ENCODE assay signal across 9 cellular contexts in genomic region chr5:129125819-129126218, GRCh38. TPM values are rescaled to one million over a fixed set of nuclear protein-coding genes. Genes with fewer than 3 reads are reported as not detected.
A peak's percentile ranks its signal among the peaks of the same experiment; 100 is the strongest.
DNase-seq lines count a peak whose midpoint lies in the region; ATAC-seq and TF ChIP-seq lines count a peak whose summit lies in the region.
"Had no signal": no experiment of that assay in that cellular context is flagged by ENCODE, and none has a peak within 500 bp of the region (broad histone marks: within the 10 kb centered on the region; RNA-seq: fewer than 3 reads in every experiment).

No MANE protein-coding gene starts in this region.

- no peak overlapping the region for H4K91ac ChIP-seq in mesenchymal stem cell (ENCODE audit: low read length)

- no peak overlapping the region for H3K14ac ChIP-seq in mesenchymal stem cell (ENCODE audit: low read length in 2 of 2)

- H2BK12ac ChIP-seq in mesenchymal stem cell (ENCODE audit: low read length in 2 of 2): no peak overlapping the region

- no peak overlapping the region for H2AK5ac ChIP-seq in mesenchymal stem cell (ENCODE audit: low read length, severe bottlenecking)

- H3K23ac ChIP-seq in mesenchymal stem cell (ENCODE audit: low read length in 2 of 2): no peak overlapping the region

- peak overlapping the region; percentile 79 for H3K27ac Mint-ChIP-seq in activated naive CD8-positive, alpha-beta T cell treated with anti-CD3 and anti-CD28 coated beads for 36 hours

- in situ Hi-C loops in ACHN (cut with HindIII; ENCODE audit: low pct_ligation_motif_present, low pct_unique_long_range_greater_than_20kb, low sequenced_read_pairs): no loop called here

- no peaks in the 10 kb centered on the region for H3K4me1 ChIP-seq in mesenchymal stem cell (ENCODE audit: control insufficient read depth, insufficient read depth, low read depth, low read length)

- H2BK120ac ChIP-seq in mesenchymal stem cell (ENCODE audit: low read depth, low read length): no peak overlapping the region

- no peaks in the 10 kb centered on the region for H3K9me3 Mint-ChIP-seq in activated naive CD8-positive, alpha-beta T cell treated with anti-CD3 and anti-CD28 coated beads for 36 hours

- H3K27me3 Mint-ChIP-seq in activated naive CD8-positive, alpha-beta T cell treated with anti-CD3 and anti-CD28 coated beads for 36 hours: no peaks in the 10 kb centered on the region

- H3K18ac ChIP-seq in mesenchymal stem cell (ENCODE audit: low read depth in 1 of 2, low read length in 2 of 2): no peak overlapping the region

- no peak overlapping the region for H2BK5ac ChIP-seq in mesenchymal stem cell (ENCODE audit: low read depth, low read length, poor library complexity, severe bottlenecking)

- H3K27me3 ChIP-seq in GM06990 (replicated peaks; ENCODE audit: control insufficient read depth, insufficient read depth, low read length) (no peaks in the 10 kb centered on the region), mesenchymal stem cell (ENCODE audit: control insufficient read depth in 1 of 2, insufficient read depth in 1 of 2, low read length in 2 of 2) (no peaks in the 10 kb centered on the region)

- peaks cover 9% of the 10 kb centered on the region for H3K4me1 Mint-ChIP-seq in activated naive CD8-positive, alpha-beta T cell treated with anti-CD3 and anti-CD28 coated beads for 36 hours

- no peak overlapping the region for H2BK15ac ChIP-seq in mesenchymal stem cell (ENCODE audit: low read depth, poor library complexity, severe bottlenecking)

- TF ChIP-seq CTCF in GM06990 (IDR thresholded peaks at IDR 0.05; ENCODE audit: insufficient read depth, low read length, poor library complexity, severe bottlenecking): no peak

- H3K79me1 ChIP-seq in mesenchymal stem cell (replicated peaks; ENCODE audit: low read length, poor library complexity, severe bottlenecking): no peaks in the 10 kb centered on the region

- WGBS in mesenchymal stem cell: 100% methylated on average over 1 of the region's 2 CpGs

- no peak overlapping the region for H3K4ac ChIP-seq in mesenchymal stem cell (ENCODE audit: low read depth in 1 of 2, low read length in 2 of 2)

- no peak overlapping the region for H3K27ac ChIP-seq in mesenchymal stem cell (ENCODE audit: low read length, poor library complexity, severe bottlenecking)

- DNase-seq in GM06990 (ENCODE audit: extremely low read depth, insufficient read length) (peak; percentile 23), GF-D8 (lab: John Stamatoyannopoulos, UW) (no peak), NCI-H69 (lab: John Stamatoyannopoulos, UW) (no peak), mesenchymal stem cell (no peak), ACHN (no peak)
- DNase-seq in activated naive CD8-positive, alpha-beta T cell treated with anti-CD3 and anti-CD28 coated beads for 36 hours: no peak
- DNase-seq: NCI-H345 had no signal

- H3K4me3 ChIP-seq in GM06990 (replicated peaks; ENCODE audit: low read depth, low read length) (peak overlapping the region; percentile 29), mesenchymal stem cell (ENCODE audit: insufficient read depth in 1 of 2, low read depth in 1 of 2, low read length in 2 of 2) (no peak overlapping the region)

- peak; percentile 82 for ATAC-seq in GM19438 (IDR thresholded peaks at IDR 0.05; ENCODE audit: low read depth, unreplicated experiment)
- peak; percentile 68 for ATAC-seq in HG03139 (IDR thresholded peaks at IDR 0.05; ENCODE audit: unreplicated experiment)

- no peak overlapping the region for H3K9ac ChIP-seq in mesenchymal stem cell (ENCODE audit: low read length)

- no peak overlapping the region for H4K8ac ChIP-seq in mesenchymal stem cell (ENCODE audit: low read length)

- H3K36me3 ChIP-seq in GM06990 (ENCODE audit: control insufficient read depth, insufficient read depth, low read length): no peaks in the 10 kb centered on the region
- H3K36me3 ChIP-seq in mesenchymal stem cell (ENCODE audit: control insufficient read depth in 1 of 2, insufficient read depth in 2 of 2, low read depth in 1 of 2, low read length in 2 of 2): no peaks in the 10 kb centered on the region

- H3K4me3 Mint-ChIP-seq in activated naive CD8-positive, alpha-beta T cell treated with anti-CD3 and anti-CD28 coated beads for 36 hours: no peak overlapping the region

- no peaks in the 10 kb centered on the region for H3K9me3 ChIP-seq in mesenchymal stem cell (ENCODE audit: control insufficient read depth, low read length)

- H2AFZ ChIP-seq in mesenchymal stem cell (ENCODE audit: low read depth, low read length): no peak overlapping the region

- H3K36me3 Mint-ChIP-seq in activated naive CD8-positive, alpha-beta T cell treated with anti-CD3 and anti-CD28 coated beads for 36 hours: no peaks in the 10 kb centered on the region

- H3K4me2 ChIP-seq in mesenchymal stem cell (ENCODE audit: low read length, poor library complexity, severe bottlenecking): no peak overlapping the region

RNA-seq across cellular contexts. Expression of gene ISOC1, which starts 31.3 kb away (rescaled TPM):
- 10 to 100 TPM; 24.3 to 25.8 TPM for total RNA-seq in activated naive CD8-positive, alpha-beta T cell treated with anti-CD3 and anti-CD28 coated beads for 36 hours
- 12.4 TPM for polyA plus RNA-seq in mesenchymal stem cell (2013, experiment 1 of 2)
- polyA plus RNA-seq in mesenchymal stem cell (2013, experiment 2 of 2): 12.6 TPM
